1 cellular context compared by ENCODE assay signal in the genomic region with DNA sequence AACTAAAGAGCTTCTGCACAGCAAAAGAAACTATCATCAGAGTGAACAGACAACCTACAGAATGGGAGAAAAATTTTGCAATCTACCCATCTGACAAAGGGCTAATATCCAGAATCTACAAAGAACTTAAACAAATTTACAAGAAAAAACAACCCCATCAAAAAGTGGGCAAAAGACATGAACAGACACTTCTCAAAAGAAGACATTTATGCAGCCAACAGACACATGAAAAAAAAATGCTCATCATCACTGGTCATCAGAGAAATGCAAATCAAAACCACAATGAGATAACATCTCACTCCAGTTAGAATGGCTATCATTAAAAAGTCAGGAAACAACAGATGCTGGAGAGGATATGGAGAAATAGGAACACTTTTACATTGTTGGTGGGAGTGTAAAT. TPM values are rescaled to one million over a fixed set of nuclear protein-coding genes. Genes with fewer than 3 reads are reported as not detected.
"Had no signal": no experiment of that assay in that cellular context is flagged by ENCODE, and none has a peak within 500 bp of the region (broad histone marks: within the 10 kb centered on the region; RNA-seq: fewer than 3 reads in every experiment).

No MANE protein-coding gene starts in this region.

RNA-seq across cellular contexts. Expression of a gene that starts 27.9 kb away (rescaled TPM):
- total RNA-seq: activated B cell treated with CpG ODN at 0.5 μM for 24 hours had no signal
